Comparison of ENCODE assay signal across 20 cellular contexts in the genomic region with DNA sequence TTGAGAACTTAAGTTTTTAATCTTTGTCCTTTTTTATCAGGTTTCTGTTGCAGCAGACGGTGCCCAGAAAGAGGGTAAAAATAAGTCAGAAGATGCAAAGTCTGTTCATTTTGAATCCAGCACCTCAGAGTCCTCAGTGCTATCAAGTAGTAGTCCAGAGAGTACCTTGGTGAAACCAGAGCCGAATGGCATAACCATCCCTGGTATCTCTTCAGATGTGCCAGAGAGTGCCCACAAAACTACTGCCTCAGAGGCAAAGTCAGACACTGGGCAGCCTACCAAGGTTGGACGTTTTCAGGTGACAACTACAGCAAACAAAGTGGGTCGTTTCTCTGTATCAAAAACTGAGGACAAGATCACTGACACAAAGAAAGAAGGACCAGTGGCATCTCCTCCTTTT.
"Had no signal": no experiment of that assay in that cellular context is flagged by ENCODE, and none has a peak within 500 bp of the region (broad histone marks: within the 10 kb centered on the region; RNA-seq: fewer than 3 reads in every experiment).

No MANE protein-coding gene starts in this region.

- H3K4me1 ChIP-seq: gastroesophageal sphincter, left ventricle myocardium inferior had no signal

- DNase-seq: activated CD4-positive, alpha-beta memory T cell treated with anti-CD3 and anti-CD28 coated beads, Interleukin-2, amount 10 ng/mL, durations not matched to agents 7 days and 5 days; activated CD4-positive, alpha-beta T cell treated with anti-CD3 and anti-CD28 coated beads for 48 hours; effector memory CD4-positive, alpha-beta T cell; esophagus squamous epithelium; head of caudate nucleus; hypothalamus; left ventricle myocardium inferior; nephron progenitor cell; small intestine; stimulated activated CD4-positive, alpha-beta T cell treated with anti-CD3 and anti-CD28 coated beads, Interleukin-15, amount 100 ng/mL, for 24 hours; stimulated activated CD8-positive, alpha-beta memory T cell treated with anti-CD3 and anti-CD28 coated beads, Interleukin-4, amount 100 ng/mL, for 48 hours; stimulated activated naive B cell treated with anti-CD40 and anti-IgM and Interleukin-4, amounts not matched to agents 10 μg/mL and 1 μg/mL and 100 μg/mL, for 72 hours had no signal

- H3K27me3 ChIP-seq: esophagus squamous epithelium, gastroesophageal sphincter, vagina had no signal

- H3K9ac ChIP-seq: parathyroid adenoma had no signal

- H3K36me3 Mint-ChIP-seq: activated naive CD4-positive, alpha-beta T cell treated with anti-CD3 and anti-CD28 coated beads, Interleukin-2, amount 50 U/mL, for 72 hours had no signal

- H3K4me3 ChIP-seq: esophagus squamous epithelium, gastroesophageal sphincter, left ventricle myocardium inferior, vagina had no signal

- H3K9me3 ChIP-seq: esophagus squamous epithelium, gastroesophageal sphincter, left ventricle myocardium inferior, vagina had no signal

- H3K9me3 Mint-ChIP-seq: activated CD4-positive, alpha-beta memory T cell treated with anti-CD3 and anti-CD28 coated beads, Interleukin-2, amount 10 ng/mL, durations not matched to agents 7 days and 5 days; activated naive CD4-positive, alpha-beta T cell treated with anti-CD3 and anti-CD28 coated beads, Interleukin-2, amount 50 U/mL, for 72 hours; activated T-helper 17 cell treated with anti-CD3 and anti-CD28 coated beads, Interleukin-2, amount 50 U/mL, for 72 hours; dendritic cell treated with granulocyte-macrophage colony-stimulating factor and Interleukin-4, amounts not matched to agents 40 ng/mL and 50 ng/mL, for 4 days; nephron progenitor cell; stimulated activated naive B cell treated with anti-CD40 and anti-IgM and Interleukin-4, amounts not matched to agents 10 μg/mL and 1 μg/mL and 100 μg/mL, for 72 hours; type B pancreatic cell had no signal

- H3K27me3 Mint-ChIP-seq: activated CD4-positive, alpha-beta memory T cell treated with anti-CD3 and anti-CD28 coated beads, Interleukin-2, amount 10 ng/mL, durations not matched to agents 7 days and 5 days; activated T-helper 17 cell treated with anti-CD3 and anti-CD28 coated beads, Interleukin-2, amount 50 U/mL, for 72 hours; dendritic cell treated with granulocyte-macrophage colony-stimulating factor and Interleukin-4, amounts not matched to agents 40 ng/mL and 50 ng/mL, for 4 days; stimulated activated naive B cell treated with anti-CD40 and anti-IgM and Interleukin-4, amounts not matched to agents 10 μg/mL and 1 μg/mL and 100 μg/mL, for 72 hours; type B pancreatic cell had no signal

- H3K27ac ChIP-seq: gastroesophageal sphincter, left ventricle myocardium inferior, parathyroid adenoma, vagina had no signal

- H3K4me1 Mint-ChIP-seq: activated CD4-positive, alpha-beta memory T cell treated with anti-CD3 and anti-CD28 coated beads, Interleukin-2, amount 10 ng/mL, durations not matched to agents 7 days and 5 days; activated T-helper 17 cell treated with anti-CD3 and anti-CD28 coated beads, Interleukin-2, amount 50 U/mL, for 72 hours; nephron progenitor cell; stimulated activated naive B cell treated with anti-CD40 and anti-IgM and Interleukin-4, amounts not matched to agents 10 μg/mL and 1 μg/mL and 100 μg/mL, for 72 hours had no signal

- H3K27ac Mint-ChIP-seq: activated CD4-positive, alpha-beta memory T cell treated with anti-CD3 and anti-CD28 coated beads, Interleukin-2, amount 10 ng/mL, durations not matched to agents 7 days and 5 days; activated naive CD4-positive, alpha-beta T cell treated with anti-CD3 and anti-CD28 coated beads, Interleukin-2, amount 50 U/mL, for 72 hours; dendritic cell treated with granulocyte-macrophage colony-stimulating factor and Interleukin-4, amounts not matched to agents 40 ng/mL and 50 ng/mL, for 4 days; stimulated activated naive B cell treated with anti-CD40 and anti-IgM and Interleukin-4, amounts not matched to agents 10 μg/mL and 1 μg/mL and 100 μg/mL, for 72 hours; type B pancreatic cell had no signal

- H3K4me3 Mint-ChIP-seq: activated CD4-positive, alpha-beta memory T cell treated with anti-CD3 and anti-CD28 coated beads, Interleukin-2, amount 10 ng/mL, durations not matched to agents 7 days and 5 days; activated T-helper 17 cell treated with anti-CD3 and anti-CD28 coated beads, Interleukin-2, amount 50 U/mL, for 72 hours; dendritic cell treated with granulocyte-macrophage colony-stimulating factor and Interleukin-4, amounts not matched to agents 40 ng/mL and 50 ng/mL, for 4 days; nephron progenitor cell; stimulated activated naive B cell treated with anti-CD40 and anti-IgM and Interleukin-4, amounts not matched to agents 10 μg/mL and 1 μg/mL and 100 μg/mL, for 72 hours; type B pancreatic cell had no signal

- H2AFZ ChIP-seq: parathyroid adenoma had no signal

- ATAC-seq: activated naive CD4-positive, alpha-beta T cell treated with anti-CD3 and anti-CD28 coated beads, Interleukin-2, amount 50 U/mL, for 72 hours; activated T-helper 17 cell treated with anti-CD3 and anti-CD28 coated beads, Interleukin-2, amount 50 U/mL, for 72 hours; gastroesophageal sphincter; sciatic nerve; stimulated activated naive B cell treated with anti-CD40 and anti-IgM and Interleukin-4, amounts not matched to agents 10 μg/mL and 1 μg/mL and 100 μg/mL, for 72 hours had no signal
